1 cellular context compared by ENCODE assay signal in the genomic region with DNA sequence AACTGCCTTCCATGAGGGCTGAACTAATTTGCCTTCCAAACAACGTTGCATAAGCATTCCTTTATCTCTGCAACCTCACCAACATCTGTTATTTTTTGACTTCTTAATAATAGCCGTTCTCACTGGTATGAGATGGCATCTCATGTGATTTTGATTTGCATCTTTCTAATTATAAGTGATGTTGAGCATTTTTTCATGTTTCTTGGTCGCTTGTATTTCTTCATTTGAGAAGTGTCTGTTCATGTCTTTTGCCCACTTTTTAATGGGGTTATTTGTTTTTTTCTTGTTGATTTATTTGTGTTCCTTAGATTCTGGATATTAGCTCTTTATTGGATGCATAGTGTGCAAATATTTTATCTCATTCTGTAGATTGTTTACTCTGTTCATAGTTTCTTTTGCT.
TF ChIP-seq lines count a peak whose summit lies in the region.

No MANE protein-coding gene starts in this region.

TF ChIP-seq in HEK293, 187 proteins besides CTCF, POLR2A, EP300 and RAD21:
- TF ChIP-seq ZNF266 (tag by site-specific recombination; IDR thresholded peaks at IDR 0.05; ENCODE audit: low read depth), result no peak
- TF ChIP-seq, protein P1, sequence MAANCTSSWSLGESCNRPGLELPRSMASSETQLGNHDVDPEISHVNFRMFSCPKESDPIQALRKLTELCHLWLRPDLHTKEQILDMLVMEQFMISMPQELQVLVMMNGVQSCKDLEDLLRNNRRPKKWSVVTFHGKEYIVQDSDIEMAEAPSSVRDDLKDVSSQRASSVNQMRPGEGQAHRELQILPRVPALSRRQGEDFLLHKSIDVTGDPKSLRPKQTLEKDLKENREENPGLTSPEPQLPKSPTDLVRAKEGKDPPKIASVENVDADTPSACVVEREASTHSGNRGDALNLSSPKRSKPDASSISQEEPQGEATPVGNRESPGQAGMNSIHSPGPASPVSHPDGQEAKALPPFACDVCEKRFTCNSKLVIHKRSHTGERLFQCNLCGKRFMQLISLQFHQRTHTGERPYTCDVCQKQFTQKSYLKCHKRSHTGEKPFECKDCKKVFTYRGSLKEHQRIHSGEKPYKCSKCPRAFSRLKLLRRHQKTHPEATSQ (tag by site-specific recombination; IDR thresholded peaks at IDR 0.05), result no peak
- no peak for TF ChIP-seq ZNF223 (tag by site-specific recombination; IDR thresholded peaks at IDR 0.05)
- TF ChIP-seq ZNF792 (tag by site-specific recombination; IDR thresholded peaks at IDR 0.05), result no peak
- no peak for TF ChIP-seq KLF9 (tag by site-specific recombination; IDR thresholded peaks at IDR 0.05; ENCODE audit: low read depth)
- TF ChIP-seq SETDB1 (IDR thresholded peaks at IDR 0.05; ENCODE audit: insufficient read length, low read length), result peak; percentile 12
- TF ChIP-seq ZNF174 (tag by site-specific recombination; IDR thresholded peaks at IDR 0.05), result no peak
TF ChIP-seq in HEK293: peak in this region for 1.
